Comparison of ENCODE assay signal across 8 cellular contexts in the genomic region with DNA sequence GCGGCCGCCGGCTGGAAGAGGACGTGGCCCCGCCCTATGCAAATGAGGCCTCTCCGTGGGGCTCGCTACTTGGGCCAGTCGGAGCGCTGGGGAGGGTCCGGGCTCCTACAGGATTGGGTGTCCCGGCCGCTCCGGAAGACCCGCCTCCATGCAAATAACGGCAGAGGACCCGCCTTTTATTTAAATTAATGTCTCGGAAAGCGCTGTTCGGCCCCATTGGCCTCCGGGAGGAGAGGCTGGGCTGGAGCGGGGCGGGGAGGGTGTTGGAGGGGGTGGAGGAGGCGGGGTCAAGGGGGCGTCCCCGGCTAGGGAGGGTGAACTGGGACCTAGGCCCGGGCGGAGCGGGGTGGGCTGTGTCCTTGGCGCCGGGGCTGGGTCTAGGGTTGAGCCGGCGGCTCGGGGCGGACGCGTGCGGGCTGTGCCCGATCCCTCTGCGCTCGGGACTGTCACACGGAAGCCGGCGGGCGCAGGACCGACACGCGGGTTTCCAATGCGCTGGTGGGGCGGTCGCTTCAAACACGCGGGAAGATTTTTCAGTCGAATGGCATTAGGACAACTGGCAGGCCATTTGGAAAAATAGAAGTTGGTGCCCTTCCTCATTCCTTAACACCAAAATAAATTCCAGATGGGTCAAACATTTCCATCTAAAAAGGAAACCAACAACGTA. TPM values are rescaled to one million over a fixed set of nuclear protein-coding genes. Genes with fewer than 3 reads are reported as not detected.
DNase-seq lines count a peak whose midpoint lies in the region; ATAC-seq lines count a peak whose summit lies in the region.

No MANE protein-coding gene starts in this region.

- H3K9me3 Mint-ChIP-seq in effector memory CD8-positive, alpha-beta T cell: no peaks in the 10 kb centered on the region

- H3K4me1 Mint-ChIP-seq in effector memory CD8-positive, alpha-beta T cell (ENCODE audit: low read depth in 2 of 2): peaks cover 22 to 26% of the 10 kb centered on the region in 2 donors

- H4K91ac ChIP-seq in mesenchymal stem cell (ENCODE audit: low read length): no peak overlapping the region

- no peaks in the 10 kb centered on the region for H3K27me3 ChIP-seq in mesenchymal stem cell (ENCODE audit: control insufficient read depth in 1 of 2, insufficient read depth in 1 of 2, low read length in 2 of 2)

- peak overlapping the region; percentile 21 to 82 for H3K18ac ChIP-seq in mesenchymal stem cell (ENCODE audit: low read depth in 1 of 2, low read length in 2 of 2)

- peak overlapping the region; percentile 93 to 95 for H3K27ac Mint-ChIP-seq in effector memory CD8-positive, alpha-beta T cell

- H3K4me3 Mint-ChIP-seq in effector memory CD8-positive, alpha-beta T cell: peak overlapping the region; percentile 91 to 94

- peak overlapping the region; percentile 63 for H3K27ac ChIP-seq in mesenchymal stem cell (ENCODE audit: low read length, poor library complexity, severe bottlenecking)

- H3K27me3 Mint-ChIP-seq in effector memory CD8-positive, alpha-beta T cell: no peaks in the 10 kb centered on the region

- H3K36me3 ChIP-seq in mesenchymal stem cell (ENCODE audit: control insufficient read depth in 1 of 2, insufficient read depth in 2 of 2, low read depth in 1 of 2, low read length in 2 of 2): peaks cover 33 to 34% of the 10 kb centered on the region in 2 experiments

- H3K36me3 Mint-ChIP-seq in effector memory CD8-positive, alpha-beta T cell (ENCODE audit: insufficient read depth): peaks cover 27% of the 10 kb centered on the region

- H4K8ac ChIP-seq in mesenchymal stem cell (ENCODE audit: low read length): no peak overlapping the region

- H3K4me1 ChIP-seq in mesenchymal stem cell (ENCODE audit: control insufficient read depth, insufficient read depth, low read depth, low read length): peaks cover 44% of the 10 kb centered on the region

- no peak overlapping the region for H3K23ac ChIP-seq in mesenchymal stem cell (ENCODE audit: low read length in 2 of 2)

- under 1% methylated on average over 34 of the region's 54 CpGs for WGBS in mesenchymal stem cell

- H3K14ac ChIP-seq in mesenchymal stem cell (ENCODE audit: low read length in 2 of 2): no peak overlapping the region

- peaks cover 23% of the 10 kb centered on the region for H3K79me1 ChIP-seq in mesenchymal stem cell (replicated peaks; ENCODE audit: low read length, poor library complexity, severe bottlenecking)

- DNase-seq in COLO829 (ENCODE audit: low spot score) (peak; percentile 100), HT-29 (ENCODE audit: low spot score) (peak; percentile 98), mesenchymal stem cell (peak; percentile 99)
- peak; percentile 97 for DNase-seq in NK-92 treated with Interleukin-12 subunit alpha and Interleukin-12 subunit beta, amount 100 ng/mL, for 24 hours (lab: John Stamatoyannopoulos, UW)
- DNase-seq in activated CD8-positive, alpha-beta memory T cell treated with anti-CD3 and anti-CD28 coated beads for 4 hours (ENCODE audit: low read depth in 2 of 2): peak; percentile 92 to 98
- DNase-seq in effector memory CD8-positive, alpha-beta T cell: peak; percentile 92 to 96 (median 95)
- DNase-seq in stimulated activated CD8-positive, alpha-beta memory T cell treated with anti-CD3 and anti-CD28 coated beads, Interleukin-12 subunit alpha, Interleukin-12 subunit beta, amount 100 ng/mL, for 24 hours (ENCODE audit: extremely low read depth): peak; percentile 98

- peak; percentile 87 for ATAC-seq in GM21360 (IDR thresholded peaks at IDR 0.05; ENCODE audit: unreplicated experiment)
- ATAC-seq in effector memory CD8-positive, alpha-beta T cell (replicated peaks): peak; percentile 89

- peak overlapping the region; percentile 80 for H3K4me2 ChIP-seq in mesenchymal stem cell (ENCODE audit: low read length, poor library complexity, severe bottlenecking)

- H2AK5ac ChIP-seq in mesenchymal stem cell (ENCODE audit: low read length, severe bottlenecking): no peak overlapping the region

- peak overlapping the region in 1 of 2 experiments; percentile 55 for H2BK12ac ChIP-seq in mesenchymal stem cell (ENCODE audit: low read length in 2 of 2)

- H2AFZ ChIP-seq in mesenchymal stem cell (ENCODE audit: low read depth, low read length): peak overlapping the region; percentile 92

- no peak overlapping the region for H2BK120ac ChIP-seq in mesenchymal stem cell (ENCODE audit: low read depth, low read length)

- H3K9me3 ChIP-seq in mesenchymal stem cell (ENCODE audit: control insufficient read depth, low read length): no peaks in the 10 kb centered on the region

- peak overlapping the region in 1 of 2 experiments; percentile 51 for H3K4ac ChIP-seq in mesenchymal stem cell (ENCODE audit: low read depth in 1 of 2, low read length in 2 of 2)

- peak overlapping the region; percentile 89 for H3K9ac ChIP-seq in mesenchymal stem cell (ENCODE audit: low read length)

- peak overlapping the region; percentile 48 for H2BK15ac ChIP-seq in mesenchymal stem cell (ENCODE audit: low read depth, poor library complexity, severe bottlenecking)

- peak overlapping the region; percentile 65 to 79 for H3K4me3 ChIP-seq in mesenchymal stem cell (ENCODE audit: insufficient read depth in 1 of 2, low read depth in 1 of 2, low read length in 2 of 2)

- H2BK5ac ChIP-seq in mesenchymal stem cell (ENCODE audit: low read depth, low read length, poor library complexity, severe bottlenecking): peak overlapping the region; percentile 93

RNA-seq across cellular contexts. Expression of a gene that starts 0.3 kb away (rescaled TPM):
- total RNA-seq in HT-29 (2014; rRNA removed; shearing (Covaris generic)): 20.0 and 22.9 TPM in 2 replicates
- polyA plus RNA-seq in mesenchymal stem cell (2013, experiment 1 of 2): 6.5 TPM
- polyA plus RNA-seq in mesenchymal stem cell (2013, experiment 2 of 2): 5.7 TPM

RNA-seq across cellular contexts. Expression of a gene that starts 17.3 kb away (rescaled TPM):
- total RNA-seq in HT-29 (2014; rRNA removed; shearing (Covaris generic)): 0.56 TPM in 1 of 2 replicates, not detected in the other
- not detected for polyA plus RNA-seq in mesenchymal stem cell (2013, experiment 1 of 2)
- not detected for polyA plus RNA-seq in mesenchymal stem cell (2013, experiment 2 of 2)

RNA-seq across cellular contexts. Expression of a gene that starts 21.5 kb away (rescaled TPM):
- total RNA-seq in HT-29 (2014; rRNA removed; shearing (Covaris generic)): not detected in 2 replicates
- 95.5 TPM for polyA plus RNA-seq in mesenchymal stem cell (2013, experiment 1 of 2)
- 88.2 TPM for polyA plus RNA-seq in mesenchymal stem cell (2013, experiment 2 of 2)

RNA-seq across cellular contexts. Expression of a gene that starts 38.2 kb away (rescaled TPM):
- total RNA-seq in HT-29 (2014; rRNA removed; shearing (Covaris generic)): 184 and 203 TPM in 2 replicates
- polyA plus RNA-seq in mesenchymal stem cell (2013, experiment 1 of 2): 51.9 TPM
- 52.3 TPM for polyA plus RNA-seq in mesenchymal stem cell (2013, experiment 2 of 2)

RNA-seq across cellular contexts. Expression of a gene that starts 40.7 kb away (rescaled TPM):
- total RNA-seq in HT-29 (2014; rRNA removed; shearing (Covaris generic)): 258 and 277 TPM in 2 replicates
- polyA plus RNA-seq in mesenchymal stem cell (2013, experiment 1 of 2): 59.3 TPM
- 56.2 TPM for polyA plus RNA-seq in mesenchymal stem cell (2013, experiment 2 of 2)

Comparison
In these comparisons a context has a peak if more than half of its experiments do, and no peak if none do; other contexts are left out.
1. Peak in every context shown above with its lines: DNase-seq, ATAC-seq, H3K4me3 ChIP-seq and H3K27ac ChIP-seq.